10 cellular contexts compared by ENCODE assay signal in the genomic region with DNA sequence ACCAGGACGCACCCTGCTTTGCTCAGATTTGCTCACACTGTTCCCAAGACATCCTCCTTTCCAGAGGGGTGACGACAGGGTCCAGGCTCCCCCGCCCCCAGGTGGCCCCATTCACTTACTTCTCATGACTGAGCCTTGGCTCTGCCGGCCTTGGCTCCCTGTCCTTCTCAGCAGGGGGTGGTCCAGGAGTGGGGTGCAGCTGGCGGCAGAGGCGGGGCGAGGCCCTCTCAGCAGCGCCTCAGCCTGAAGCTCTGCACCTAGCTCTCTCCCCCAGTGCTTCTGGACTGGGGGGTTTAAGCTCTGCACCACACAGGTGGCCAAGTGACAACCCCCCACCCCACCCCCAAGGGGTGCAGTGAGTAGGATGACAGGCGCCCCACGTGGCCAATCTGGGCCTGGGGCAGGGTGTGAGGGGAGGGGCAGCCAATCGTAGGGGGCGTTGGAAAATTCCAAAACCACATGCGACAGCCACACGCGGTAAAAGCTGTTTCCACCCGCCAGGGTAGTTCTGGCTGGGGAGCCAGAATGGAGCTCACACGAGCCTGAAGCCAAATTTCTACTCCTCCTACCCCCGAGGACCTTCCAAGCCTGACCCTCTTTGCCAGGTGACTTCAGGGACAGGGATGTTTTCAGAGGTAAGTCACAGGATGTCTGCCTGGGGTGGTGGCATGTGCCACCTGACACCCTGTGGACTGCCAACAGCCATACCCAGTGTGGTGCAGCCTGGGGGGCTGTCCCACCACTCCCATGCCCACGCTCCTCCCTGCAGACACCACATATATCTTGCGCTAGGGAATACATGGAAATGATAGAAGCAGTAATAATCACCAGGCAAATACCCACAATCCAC. TPM values are rescaled to one million over a fixed set of nuclear protein-coding genes. Genes with fewer than 3 reads are reported as not detected.
DNase-seq lines count a peak whose midpoint lies in the region; ATAC-seq and TF ChIP-seq lines count a peak whose summit lies in the region.
"Had no signal": no experiment of that assay in that cellular context is flagged by ENCODE, and none has a peak within 500 bp of the region (broad histone marks: within the 10 kb centered on the region; RNA-seq: fewer than 3 reads in every experiment).

No MANE protein-coding gene starts in this region.

- intact Hi-C loops in sciatic nerve (cut with DNase I): no loop called here

- peak; percentile 36 for DNase-seq in G401 (ENCODE audit: low spot score)
- DNase-seq in T-helper 2 cell treated with Interferon-gamma antibody and Interleukin-4, amounts not matched to agents 5 μg/mL and 100 μg/mL, for 36 hours (ENCODE audit: low spot score): no peak
- peak; percentile 55 for DNase-seq in activated naive CD8-positive, alpha-beta T cell treated with anti-CD3 and anti-CD28 coated beads, Interleukin-2, amount 50 U/mL, for 24 hours
- DNase-seq in sciatic nerve (ENCODE audit: low spot score): no peak
- DNase-seq in mucosa of gallbladder (ENCODE audit: low spot score): no peak
- DNase-seq: foreskin keratinocyte, NCI-H1417 had no signal

- no peaks in the 10 kb centered on the region for H3K27me3 Mint-ChIP-seq in T-helper 2 cell treated with Interferon-gamma antibody and Interleukin-4, amounts not matched to agents 5 μg/mL and 100 μg/mL, for 36 hours (ENCODE audit: low read depth)
- no peaks in the 10 kb centered on the region for H3K27me3 Mint-ChIP-seq in activated naive CD8-positive, alpha-beta T cell treated with anti-CD3 and anti-CD28 coated beads, Interleukin-2, amount 50 U/mL, for 24 hours

- peak; percentile 33 for ATAC-seq in activated naive CD8-positive, alpha-beta T cell treated with anti-CD3 and anti-CD28 coated beads, Interleukin-2, amount 50 U/mL, for 24 hours
- peak; percentile 18 for ATAC-seq in sciatic nerve
- no peak for ATAC-seq in SK-N-SH treated with all-trans-retinoic acid at 6 μM for 48 hours
- no peak for ATAC-seq in GM21381 (IDR thresholded peaks at IDR 0.05; ENCODE audit: unreplicated experiment)
- no peak for ATAC-seq in HG02623 (IDR thresholded peaks at IDR 0.05; ENCODE audit: unreplicated experiment)
- ATAC-seq: foreskin keratinocyte had no signal

- H3K27ac Mint-ChIP-seq in T-helper 2 cell treated with Interferon-gamma antibody and Interleukin-4, amounts not matched to agents 5 μg/mL and 100 μg/mL, for 36 hours: peak overlapping the region; percentile 28
- peak overlapping the region; percentile 70 for H3K27ac Mint-ChIP-seq in activated naive CD8-positive, alpha-beta T cell treated with anti-CD3 and anti-CD28 coated beads, Interleukin-2, amount 50 U/mL, for 24 hours

- no peak overlapping the region for H3K4me3 Mint-ChIP-seq in T-helper 2 cell treated with Interferon-gamma antibody and Interleukin-4, amounts not matched to agents 5 μg/mL and 100 μg/mL, for 36 hours
- peak overlapping the region; percentile 60 for H3K4me3 Mint-ChIP-seq in activated naive CD8-positive, alpha-beta T cell treated with anti-CD3 and anti-CD28 coated beads, Interleukin-2, amount 50 U/mL, for 24 hours

- in situ Hi-C loops in G401 (cut with HindIII; ENCODE audit: low sequenced_read_pairs): no loop called here

- H3K36me3 Mint-ChIP-seq in T-helper 2 cell treated with Interferon-gamma antibody and Interleukin-4, amounts not matched to agents 5 μg/mL and 100 μg/mL, for 36 hours (ENCODE audit: low read depth): no peaks in the 10 kb centered on the region
- H3K36me3 Mint-ChIP-seq in activated naive CD8-positive, alpha-beta T cell treated with anti-CD3 and anti-CD28 coated beads, Interleukin-2, amount 50 U/mL, for 24 hours (ENCODE audit: low read depth): no peaks in the 10 kb centered on the region

- H3K9me3 Mint-ChIP-seq in T-helper 2 cell treated with Interferon-gamma antibody and Interleukin-4, amounts not matched to agents 5 μg/mL and 100 μg/mL, for 36 hours: no peaks in the 10 kb centered on the region
- no peaks in the 10 kb centered on the region for H3K9me3 Mint-ChIP-seq in activated naive CD8-positive, alpha-beta T cell treated with anti-CD3 and anti-CD28 coated beads, Interleukin-2, amount 50 U/mL, for 24 hours

- H3K4me1 Mint-ChIP-seq in T-helper 2 cell treated with Interferon-gamma antibody and Interleukin-4, amounts not matched to agents 5 μg/mL and 100 μg/mL, for 36 hours (ENCODE audit: low read depth): peaks cover 39% of the 10 kb centered on the region
- peaks cover 82% of the 10 kb centered on the region for H3K4me1 Mint-ChIP-seq in activated naive CD8-positive, alpha-beta T cell treated with anti-CD3 and anti-CD28 coated beads, Interleukin-2, amount 50 U/mL, for 24 hours

TF ChIP-seq in SK-N-SH treated with all-trans-retinoic acid at 6 μM for 48 hours, 23 proteins besides CTCF, POLR2A, EP300 and RAD21:
- TF ChIP-seq ZNF8 (CRISPR knock-in tag; IDR thresholded peaks at IDR 0.05) (no peak), ZFP30 (CRISPR knock-in tag; IDR thresholded peaks at IDR 0.05) (no peak), ARNTL (CRISPR knock-in tag; IDR thresholded peaks at IDR 0.05; ENCODE audit: borderline replicate concordance, low read depth) (no peak), CSRNP3 (CRISPR knock-in tag; IDR thresholded peaks at IDR 0.05) (no peak), ZNF70 (CRISPR knock-in tag; IDR thresholded peaks at IDR 0.05) (no peak), TOX (CRISPR knock-in tag; IDR thresholded peaks at IDR 0.05; ENCODE audit: borderline replicate concordance) (no peak), ESRRG (CRISPR knock-in tag; IDR thresholded peaks at IDR 0.05) (no peak), PPARA (CRISPR knock-in tag; IDR thresholded peaks at IDR 0.05; ENCODE audit: borderline replicate concordance) (no peak), CREB5 (CRISPR knock-in tag; IDR thresholded peaks at IDR 0.05; ENCODE audit: low read depth) (no peak)
- TF ChIP-seq, protein P1, sequence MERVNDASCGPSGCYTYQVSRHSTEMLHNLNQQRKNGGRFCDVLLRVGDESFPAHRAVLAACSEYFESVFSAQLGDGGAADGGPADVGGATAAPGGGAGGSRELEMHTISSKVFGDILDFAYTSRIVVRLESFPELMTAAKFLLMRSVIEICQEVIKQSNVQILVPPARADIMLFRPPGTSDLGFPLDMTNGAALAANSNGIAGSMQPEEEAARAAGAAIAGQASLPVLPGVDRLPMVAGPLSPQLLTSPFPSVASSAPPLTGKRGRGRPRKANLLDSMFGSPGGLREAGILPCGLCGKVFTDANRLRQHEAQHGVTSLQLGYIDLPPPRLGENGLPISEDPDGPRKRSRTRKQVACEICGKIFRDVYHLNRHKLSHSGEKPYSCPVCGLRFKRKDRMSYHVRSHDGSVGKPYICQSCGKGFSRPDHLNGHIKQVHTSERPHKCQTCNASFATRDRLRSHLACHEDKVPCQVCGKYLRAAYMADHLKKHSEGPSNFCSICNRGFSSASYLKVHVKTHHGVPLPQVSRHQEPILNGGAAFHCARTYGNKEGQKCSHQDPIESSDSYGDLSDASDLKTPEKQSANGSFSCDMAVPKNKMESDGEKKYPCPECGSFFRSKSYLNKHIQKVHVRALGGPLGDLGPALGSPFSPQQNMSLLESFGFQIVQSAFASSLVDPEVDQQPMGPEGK (CRISPR knock-in tag; IDR thresholded peaks at IDR 0.05; ENCODE audit: borderline replicate concordance): no peak
- TF ChIP-seq, protein P2, sequence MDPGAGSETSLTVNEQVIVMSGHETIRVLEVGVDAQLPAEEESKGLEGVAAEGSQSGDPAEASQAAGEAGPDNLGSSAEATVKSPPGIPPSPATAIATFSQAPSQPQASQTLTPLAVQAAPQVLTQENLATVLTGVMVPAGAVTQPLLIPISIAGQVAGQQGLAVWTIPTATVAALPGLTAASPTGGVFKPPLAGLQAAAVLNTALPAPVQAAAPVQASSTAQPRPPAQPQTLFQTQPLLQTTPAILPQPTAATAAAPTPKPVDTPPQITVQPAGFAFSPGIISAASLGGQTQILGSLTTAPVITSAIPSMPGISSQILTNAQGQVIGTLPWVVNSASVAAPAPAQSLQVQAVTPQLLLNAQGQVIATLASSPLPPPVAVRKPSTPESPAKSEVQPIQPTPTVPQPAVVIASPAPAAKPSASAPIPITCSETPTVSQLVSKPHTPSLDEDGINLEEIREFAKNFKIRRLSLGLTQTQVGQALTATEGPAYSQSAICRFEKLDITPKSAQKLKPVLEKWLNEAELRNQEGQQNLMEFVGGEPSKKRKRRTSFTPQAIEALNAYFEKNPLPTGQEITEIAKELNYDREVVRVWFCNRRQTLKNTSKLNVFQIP (CRISPR knock-in tag; IDR thresholded peaks at IDR 0.05; ENCODE audit: borderline replicate concordance, low read depth): no peak

RNA-seq across cellular contexts. Expression of gene RORC, which starts 5.6 kb away (rescaled TPM):
- total RNA-seq in G401 (2014; rRNA removed; shearing (Covaris generic)): not detected in 2 replicates
- 0.45 TPM for total RNA-seq in sciatic nerve
- total RNA-seq in mucosa of gallbladder: 9.5 TPM
- total RNA-seq: foreskin keratinocyte had no signal

RNA-seq across cellular contexts. Expression of gene C2CD4D, which starts 13.6 kb away (rescaled TPM):
- not detected in 2 replicates for total RNA-seq in G401 (2014; rRNA removed; shearing (Covaris generic))
- total RNA-seq in sciatic nerve (0.45 TPM), mucosa of gallbladder (1.2 TPM)

RNA-seq across cellular contexts. Expression of gene LINGO4, which starts 20.8 kb away (rescaled TPM):
- total RNA-seq in G401 (2014; rRNA removed; shearing (Covaris generic)): not detected in 2 replicates
- not detected for total RNA-seq in sciatic nerve
- 0.09 TPM for total RNA-seq in mucosa of gallbladder
- total RNA-seq: foreskin keratinocyte had no signal

RNA-seq across cellular contexts. Expression of gene THEM5, which starts 27.5 kb away (rescaled TPM):
- not detected in 2 replicates for total RNA-seq in G401 (2014; rRNA removed; shearing (Covaris generic))
- total RNA-seq in sciatic nerve: not detected
- total RNA-seq in mucosa of gallbladder: not detected
- total RNA-seq: foreskin keratinocyte had no signal

RNA-seq across cellular contexts. Expression of gene TDRKH, which starts 35.7 kb away (rescaled TPM):
- 20.6 and 21.2 TPM in 2 replicates for total RNA-seq in G401 (2014; rRNA removed; shearing (Covaris generic))
- total RNA-seq in sciatic nerve (13.2 TPM), mucosa of gallbladder (10.6 TPM)

Comparison
In these comparisons a context has a peak if more than half of its experiments do, and no peak if none do; other contexts are left out.
1. DNase-seq: peak in G401 (single experiment) and activated naive CD8-positive, alpha-beta T cell treated with anti-CD3 and anti-CD28 coated beads, Interleukin-2, amount 50 U/mL, for 24 hours (single experiment); none in T-helper 2 cell treated with Interferon-gamma antibody and Interleukin-4, amounts not matched to agents 5 μg/mL and 100 μg/mL, for 36 hours (single experiment), sciatic nerve (single experiment) and mucosa of gallbladder (single experiment).
2. ATAC-seq: peak in activated naive CD8-positive, alpha-beta T cell treated with anti-CD3 and anti-CD28 coated beads, Interleukin-2, amount 50 U/mL, for 24 hours (single experiment) and sciatic nerve (single experiment); none in SK-N-SH treated with all-trans-retinoic acid at 6 μM for 48 hours (single experiment), GM21381 (single experiment) and HG02623 (single experiment).